Comparison of ENCODE assay signal across 8 cellular contexts in the genomic region with DNA sequence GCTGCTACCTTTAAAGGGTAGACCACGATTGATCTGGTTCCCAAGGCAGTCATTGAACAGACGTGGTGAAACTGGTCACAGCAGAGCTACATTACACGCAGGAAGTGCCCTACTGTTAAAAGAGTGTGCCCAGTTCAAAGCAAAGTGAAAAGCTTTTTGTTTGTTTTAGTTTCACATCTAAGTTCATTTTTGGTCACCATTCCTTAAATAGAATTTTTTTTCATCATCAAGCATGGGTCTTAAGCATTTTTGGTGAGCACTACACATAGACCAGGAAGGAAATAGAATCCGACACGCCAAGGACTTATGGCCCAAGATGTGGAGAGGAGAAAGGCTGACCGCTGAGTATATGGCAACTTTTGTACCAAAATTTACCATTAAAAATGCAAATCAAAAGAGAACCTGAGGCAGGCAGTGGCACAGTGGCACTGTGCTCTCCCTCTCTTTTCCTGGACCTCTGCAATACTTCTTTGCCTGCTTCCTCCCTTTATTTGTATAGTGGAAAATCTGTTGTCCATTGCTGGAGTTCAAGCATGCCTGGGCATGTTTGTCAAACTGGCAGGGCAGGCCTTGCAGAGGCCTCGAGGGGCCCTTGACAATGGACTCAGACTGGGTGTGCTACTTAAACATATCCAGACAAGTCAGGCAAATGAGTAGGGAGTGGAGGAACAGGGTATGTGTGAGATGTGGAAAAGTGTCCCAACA.
A peak's percentile ranks its signal among the peaks of the same experiment; 100 is the strongest.
DNase-seq lines count a peak whose midpoint lies in the region; ATAC-seq lines count a peak whose summit lies in the region.

No MANE protein-coding gene starts in this region.

- peak; percentile 90 for DNase-seq in NCI-H146 (lab: John Stamatoyannopoulos, UW)
- no peak for DNase-seq in caudate nucleus (lab: John Stamatoyannopoulos, UW)
- DNase-seq in amniotic stem cell (lab: John Stamatoyannopoulos, UW): no peak
- no peak for DNase-seq in cortex of kidney (lab: John Stamatoyannopoulos, UW)
- no peak for DNase-seq in activated CD8-positive, alpha-beta memory T cell treated with anti-CD3 and anti-CD28 coated beads, Interleukin-2, amount 50 U/mL, for 48 hours
- no peak for DNase-seq in hippocampal formation (lab: John Stamatoyannopoulos, UW)

- peak; percentile 55 for ATAC-seq in GM18520 (IDR thresholded peaks at IDR 0.05; ENCODE audit: unreplicated experiment)
- ATAC-seq in HG02571 (IDR thresholded peaks at IDR 0.05; ENCODE audit: unreplicated experiment): peak; percentile 79

- H3K27ac ChIP-seq in caudate nucleus (ENCODE audit: low read depth, low read length): peak overlapping the region; percentile 11
